ENCODE assay signal across 2 cellular contexts in genomic region chr19:3494051-3494450, GRCh38.
TF ChIP-seq lines count a peak whose summit lies in the region.

No MANE protein-coding gene starts in this region.

TF ChIP-seq in SK-N-SH, 30 proteins besides CTCF, POLR2A, EP300 and RAD21:
- no peak for TF ChIP-seq EZH2phosphoT487 (IDR thresholded peaks at IDR 0.05; ENCODE audit: borderline replicate concordance, low read depth)
- TF ChIP-seq FOXM1 (IDR thresholded peaks at IDR 0.05; ENCODE audit: low read depth), result no peak
- TF ChIP-seq, protein P1, sequence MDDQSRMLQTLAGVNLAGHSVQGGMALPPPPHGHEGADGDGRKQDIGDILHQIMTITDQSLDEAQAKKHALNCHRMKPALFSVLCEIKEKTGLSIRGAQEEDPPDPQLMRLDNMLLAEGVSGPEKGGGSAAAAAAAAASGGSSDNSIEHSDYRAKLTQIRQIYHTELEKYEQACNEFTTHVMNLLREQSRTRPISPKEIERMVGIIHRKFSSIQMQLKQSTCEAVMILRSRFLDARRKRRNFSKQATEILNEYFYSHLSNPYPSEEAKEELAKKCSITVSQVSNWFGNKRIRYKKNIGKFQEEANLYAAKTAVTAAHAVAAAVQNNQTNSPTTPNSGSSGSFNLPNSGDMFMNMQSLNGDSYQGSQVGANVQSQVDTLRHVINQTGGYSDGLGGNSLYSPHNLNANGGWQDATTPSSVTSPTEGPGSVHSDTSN (IDR thresholded peaks at IDR 0.05), result peak; percentile 90
- TF ChIP-seq, protein P2, sequence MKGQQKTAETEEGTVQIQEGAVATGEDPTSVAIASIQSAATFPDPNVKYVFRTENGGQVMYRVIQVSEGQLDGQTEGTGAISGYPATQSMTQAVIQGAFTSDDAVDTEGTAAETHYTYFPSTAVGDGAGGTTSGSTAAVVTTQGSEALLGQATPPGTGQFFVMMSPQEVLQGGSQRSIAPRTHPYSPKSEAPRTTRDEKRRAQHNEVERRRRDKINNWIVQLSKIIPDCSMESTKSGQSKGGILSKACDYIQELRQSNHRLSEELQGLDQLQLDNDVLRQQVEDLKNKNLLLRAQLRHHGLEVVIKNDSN (IDR thresholded peaks at IDR 0.05; ENCODE audit: borderline replicate concordance, low read depth), result no peak
- TF ChIP-seq MEF2A (IDR thresholded peaks at IDR 0.05; ENCODE audit: borderline replicate concordance, low read depth), result no peak
- TF ChIP-seq YY1 (IDR thresholded peaks at IDR 0.05; ENCODE audit: low read depth), result no peak
- TF ChIP-seq RFX5 (IDR thresholded peaks at IDR 0.05; ENCODE audit: low read length), result no peak
TF ChIP-seq in SK-N-SH: peak in this region for 1.

TF ChIP-seq in H1, 55 proteins besides CTCF, POLR2A, EP300 and RAD21:
- TF ChIP-seq SP4 (IDR thresholded peaks at IDR 0.05; ENCODE audit: low read length) (no peak), CHD2 (IDR thresholded peaks at IDR 0.05; ENCODE audit: low read length) (peak; percentile 87), USF2 (IDR thresholded peaks at IDR 0.05; ENCODE audit: low read length) (no peak), CHD1 (IDR thresholded peaks at IDR 0.05; ENCODE audit: low read depth, low read length) (no peak), KDM1A (IDR thresholded peaks at IDR 0.05; ENCODE audit: borderline replicate concordance, low read length) (no peak), KDM5A (IDR thresholded peaks at IDR 0.05; ENCODE audit: low read length) (no peak), SP1 (IDR thresholded peaks at IDR 0.05; ENCODE audit: low read depth, low read length) (peak; percentile 97), ATF2 (IDR thresholded peaks at IDR 0.05; ENCODE audit: low read length) (no peak), CBX8 (IDR thresholded peaks at IDR 0.05; ENCODE audit: borderline replicate concordance, low read depth, low read length) (no peak), RXRA (IDR thresholded peaks at IDR 0.05; ENCODE audit: insufficient read depth, low read depth, low read length) (no peak), POU5F1 (IDR thresholded peaks at IDR 0.05; ENCODE audit: low read depth, low read length) (no peak), SP2 (IDR thresholded peaks at IDR 0.05; ENCODE audit: low read length) (peak; percentile 62), YY1 (IDR thresholded peaks at IDR 0.05; ENCODE audit: low read depth, low read length) (peak; percentile 59; the same call in 1 of the 2 replicates), TAF1 (IDR thresholded peaks at IDR 0.05; ENCODE audit: low read depth, low read length) (no peak), SIRT6 (IDR thresholded peaks at IDR 0.05; ENCODE audit: low read length) (no peak), CHD7 (IDR thresholded peaks at IDR 0.05; ENCODE audit: insufficient replicate concordance, low read length) (no peak)
- TF ChIP-seq, protein P3, sequence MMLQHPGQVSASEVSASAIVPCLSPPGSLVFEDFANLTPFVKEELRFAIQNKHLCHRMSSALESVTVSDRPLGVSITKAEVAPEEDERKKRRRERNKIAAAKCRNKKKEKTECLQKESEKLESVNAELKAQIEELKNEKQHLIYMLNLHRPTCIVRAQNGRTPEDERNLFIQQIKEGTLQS (IDR thresholded peaks at IDR 0.05; ENCODE audit: insufficient read depth, low read depth, low read length), result no peak
